ENCODE assay signal across 8 cellular contexts in genomic region chr9:35072461-35073275, GRCh38. TPM values are rescaled to one million over a fixed set of nuclear protein-coding genes. Genes with fewer than 3 reads are reported as not detected.
DNase-seq lines count a peak whose midpoint lies in the region; ATAC-seq and TF ChIP-seq lines count a peak whose summit lies in the region.

VCP (minus strand) TSS chr9:35072625; CDS start chr9:35072353, 272 bp downstream.

- ATAC-seq in lung (ENCODE audit: insufficient read depth, low FRiP score): peak; percentile 97

- POLR2A ChIA-PET in activated CD8-positive, alpha-beta memory T cell treated with anti-CD3 and anti-CD28 coated beads for 36 hours (lab: Charles Lee): interaction anchor here (0.6 to 1.4 kb wide), 8 partner anchors 9 to 435 kb away, joined by 3 to 4 read pairs (median 4); partner anchors contain the start of genes ATOSB, DNAJB5 and SIGMAR1

- CTCF ChIA-PET in activated CD8-positive, alpha-beta memory T cell treated with anti-CD3 and anti-CD28 coated beads for 36 hours (lab: Charles Lee): interaction anchor here (1.4 to 3.0 kb wide), 6 partner anchors 7 to 173 kb away, joined by 3 to 20 read pairs (median 5); partner anchors contain the start of genes FANCG and PIGO

- H3K27ac ChIP-seq in lung (ENCODE audit: low read depth in 1 of 2, low read length in 1 of 2): peak within 1 kb of the TSS; percentile 100

- peaks cover 5 to 6% of the 10 kb centered on the region in 2 donors for H3K36me3 ChIP-seq in lung (ENCODE audit: control insufficient read depth in 2 of 2, insufficient read depth in 2 of 2, low read length in 2 of 2)

- DNase-seq in CMK (ENCODE audit: low read depth): peak; percentile 92
- DNase-seq in GM20000 (ENCODE audit: low spot score): peak; percentile 99
- DNase-seq in HT-29 (ENCODE audit: low spot score): peak; percentile 98
- peak; percentile 100 for DNase-seq in NOMO-1 (lab: John Stamatoyannopoulos, UW; ENCODE audit: unreplicated experiment in 2 of 2)
- DNase-seq in effector CD8-positive, alpha-beta T cell (lab: John Stamatoyannopoulos, UW): peak; percentile 95
- peak; percentile 99 for DNase-seq in lung (ENCODE audit: low spot score)
- DNase-seq in stimulated activated CD4-positive, alpha-beta T cell treated with anti-CD3 and anti-CD28 coated beads, TNF-alpha, amount 100 ng/mL, for 48 hours (ENCODE audit: low read depth in 3 of 3): peak; percentile 91 to 98 (median 93)

- no peaks in the 10 kb centered on the region for H3K9me3 ChIP-seq in lung (ENCODE audit: control insufficient read depth in 2 of 2, insufficient read depth in 1 of 2, low read length in 1 of 2)

- WGBS in lung, 2 donors: 5 to 7% methylated on average over 46 to 54 of the region's 54 CpGs

- peaks cover 6 to 18% of the 10 kb centered on the region in 2 donors for H3K4me1 ChIP-seq in lung (ENCODE audit: control insufficient read depth in 2 of 2, insufficient read depth in 2 of 2, low read length in 2 of 2)

- TF ChIP-seq CTCF in GM20000 (IDR thresholded peaks at IDR 0.05; ENCODE audit: extremely low read depth, missing control alignments) (no peak), lung (IDR thresholded peaks at IDR 0.05; ENCODE audit: control extremely low read depth, extremely low read depth) (no peak)

- no peaks in the 10 kb centered on the region for H3K27me3 ChIP-seq in lung (ENCODE audit: control insufficient read depth, insufficient read depth)

- H3K4me3 ChIP-seq in lung: peak within 1 kb of the TSS; percentile 95

RNA-seq across cellular contexts. Expression of gene VCP, which starts in this region (rescaled TPM):
- total RNA-seq in HT-29 (2014; rRNA removed; shearing (Covaris generic)): 347 and 349 TPM in 2 replicates
- 100 to 1,000 TPM; 303 to 315 TPM for total RNA-seq in activated CD8-positive, alpha-beta memory T cell treated with anti-CD3 and anti-CD28 coated beads for 36 hours
- total RNA-seq in lung: 100 to 1,000 TPM; 164 to 249 TPM
- 100 to 1,000 TPM in 1 of 2 donors, 10 to 100 TPM in 1; 58.5 to 193 TPM for polyA plus RNA-seq in lung

Comparison
In these comparisons a context has a peak if more than half of its experiments do, and no peak if none do; other contexts are left out.
1. Peak in every context shown above with its lines: DNase-seq, ATAC-seq, H3K4me3 ChIP-seq and H3K27ac ChIP-seq.